16 cellular contexts compared by ENCODE assay signal in the genomic region with DNA sequence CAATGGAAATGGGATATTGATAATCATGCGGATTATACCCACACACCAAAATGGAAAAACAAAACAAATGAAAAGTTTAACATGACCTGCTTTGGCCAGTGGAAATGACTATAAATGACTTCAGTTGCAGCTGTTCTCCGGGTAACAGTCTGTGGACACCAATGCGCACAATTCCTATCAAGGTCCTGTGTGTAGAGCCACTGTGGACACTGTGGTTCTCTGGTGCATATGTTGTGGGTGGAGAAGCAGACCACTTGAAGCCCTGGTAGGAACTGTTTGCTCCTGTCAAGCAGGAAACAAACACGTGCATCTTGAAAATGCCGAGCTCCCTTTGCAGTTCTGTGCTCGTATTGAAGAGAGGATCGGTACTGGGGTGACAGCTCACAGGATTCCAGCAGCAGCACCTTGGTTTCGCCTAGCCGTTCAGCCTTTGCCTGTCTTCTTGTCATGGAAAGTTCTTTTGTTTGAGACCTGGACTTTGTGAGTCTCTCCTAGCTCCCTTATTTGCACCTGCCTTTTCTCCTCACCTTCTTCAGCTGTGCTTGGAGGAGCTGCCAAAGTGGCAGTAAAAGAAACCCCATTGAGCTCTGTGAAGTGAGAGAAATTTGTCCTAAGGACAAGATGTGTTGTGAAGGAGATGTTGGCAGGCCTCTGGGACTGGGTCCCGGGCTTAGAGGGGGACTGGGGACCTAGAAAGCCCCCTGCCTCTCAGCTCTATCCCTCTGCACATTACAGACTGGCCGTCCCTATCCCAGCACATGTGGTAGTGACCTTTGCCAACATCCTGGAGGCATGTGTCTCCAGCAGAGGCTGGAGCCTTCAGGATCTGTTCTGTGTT. TPM values are rescaled to one million over a fixed set of nuclear protein-coding genes. Genes with fewer than 3 reads are reported as not detected.
DNase-seq lines count a peak whose midpoint lies in the region; ATAC-seq and TF ChIP-seq lines count a peak whose summit lies in the region.
"Had no signal": no experiment of that assay in that cellular context is flagged by ENCODE, and none has a peak within 500 bp of the region (broad histone marks: within the 10 kb centered on the region; RNA-seq: fewer than 3 reads in every experiment).

No MANE protein-coding gene starts in this region.

- H3K4me3 ChIP-seq in MM.1S (ENCODE audit: low read length), result no peak overlapping the region
- H3K4me3 ChIP-seq: tibial artery had no signal

- H3K9me3 Mint-ChIP-seq in activated CD8-positive, alpha-beta memory T cell treated with anti-CD3 and anti-CD28 coated beads, Interleukin-2, amount 10 ng/mL, durations not matched to agents 7 days and 5 days (ENCODE audit: low read depth), result no peaks in the 10 kb centered on the region
- H3K9me3 Mint-ChIP-seq in central memory CD8-positive, alpha-beta T cell, result no peaks in the 10 kb centered on the region

- peak overlapping the region; percentile 59 for H3K4me3 Mint-ChIP-seq in activated CD8-positive, alpha-beta memory T cell treated with anti-CD3 and anti-CD28 coated beads, Interleukin-2, amount 10 ng/mL, durations not matched to agents 7 days and 5 days
- peak overlapping the region; percentile 76 for H3K4me3 Mint-ChIP-seq in central memory CD8-positive, alpha-beta T cell

- peak overlapping the region; percentile 81 for H3K27ac Mint-ChIP-seq in activated CD8-positive, alpha-beta memory T cell treated with anti-CD3 and anti-CD28 coated beads, Interleukin-2, amount 10 ng/mL, durations not matched to agents 7 days and 5 days
- H3K27ac Mint-ChIP-seq in central memory CD8-positive, alpha-beta T cell (ENCODE audit: low read depth), result peak overlapping the region; percentile 91

- H2AFZ ChIP-seq in MM.1S (ENCODE audit: low read length), result no peak overlapping the region

- no peaks in the 10 kb centered on the region for H3K27me3 Mint-ChIP-seq in activated CD8-positive, alpha-beta memory T cell treated with anti-CD3 and anti-CD28 coated beads, Interleukin-2, amount 10 ng/mL, durations not matched to agents 7 days and 5 days
- H3K27me3 Mint-ChIP-seq in central memory CD8-positive, alpha-beta T cell, result no peaks in the 10 kb centered on the region

- H3K4me2 ChIP-seq in MM.1S (ENCODE audit: low read depth, low read length), result peak overlapping the region; percentile 57

- H3K4me1 Mint-ChIP-seq in activated CD8-positive, alpha-beta memory T cell treated with anti-CD3 and anti-CD28 coated beads, Interleukin-2, amount 10 ng/mL, durations not matched to agents 7 days and 5 days, result peaks cover 88% of the 10 kb centered on the region
- H3K4me1 Mint-ChIP-seq in central memory CD8-positive, alpha-beta T cell, result peaks cover 96% of the 10 kb centered on the region

- peaks cover 39% of the 10 kb centered on the region; the same call in 1 of the 2 replicates for H4K20me1 ChIP-seq in MM.1S (ENCODE audit: insufficient read depth, low read length)

- H3K4me1 ChIP-seq in MM.1S (ENCODE audit: low read length), result peaks cover 38% of the 10 kb centered on the region

- H3K79me2 ChIP-seq in MM.1S (ENCODE audit: low read length), result peaks cover 100% of the 10 kb centered on the region

- TF ChIP-seq CTCF in MM.1S (IDR thresholded peaks at IDR 0.05; ENCODE audit: low read length), result no peak

- CTCF ChIA-PET in activated CD8-positive, alpha-beta memory T cell treated with anti-CD3 and anti-CD28 coated beads, Interleukin-2, amount 10 ng/mL, durations not matched to agents 7 days and 5 days (lab: Charles Lee), result interaction anchor here (1.0 to 4.4 kb wide), 5 partner anchors 10 to 317 kb away, joined by 3 to 35 read pairs (median 3); no protein-coding TSS in a partner anchor

- peaks cover 22% of the 10 kb centered on the region for H3F3A ChIP-seq in MM.1S (ENCODE audit: insufficient read depth, low read length)

- no peaks in the 10 kb centered on the region for H3K36me3 ChIP-seq in MM.1S (replicated peaks; ENCODE audit: insufficient read depth, low read length)
- H3K36me3 ChIP-seq: tibial artery had no signal

- H3K9me3 ChIP-seq in MM.1S (replicated peaks; ENCODE audit: insufficient read depth, low read length), result no peaks in the 10 kb centered on the region
- H3K9me3 ChIP-seq: tibial artery had no signal

- H3K9ac ChIP-seq in MM.1S (ENCODE audit: low read length), result no peak overlapping the region

- no peak for DNase-seq in activated CD8-positive, alpha-beta memory T cell treated with anti-CD3 and anti-CD28 coated beads, Interleukin-2, amount 10 ng/mL, durations not matched to agents 7 days and 5 days
- no peak for DNase-seq in activated CD8-positive, alpha-beta memory T cell treated with anti-CD3 and anti-CD28 coated beads, Interleukin-2, amount 50 U/mL, for 48 hours
- DNase-seq in MM.1S, result no peak
- no peak for DNase-seq in central memory CD8-positive, alpha-beta T cell (ENCODE audit: low spot score in 2 of 2)
- DNase-seq in stimulated activated CD8-positive, alpha-beta memory T cell treated with anti-CD3 and anti-CD28 coated beads, Interleukin-4, amount 100 ng/mL, for 48 hours, result peak; percentile 32
- DNase-seq in left lobe of liver (ENCODE audit: low spot score), result no peak
- DNase-seq: dermis blood vessel endothelial cell, HCEC 1CT, Kasumi-1, NCI-H1436, NCI-H524, occipital lobe, T-helper 9 cell, tibial artery had no signal

- no peaks in the 10 kb centered on the region for H3K27me3 ChIP-seq in MM.1S (replicated peaks; ENCODE audit: insufficient read depth, low read length)
- H3K27me3 ChIP-seq: tibial artery had no signal

- H3K9me2 ChIP-seq in MM.1S (replicated peaks; ENCODE audit: insufficient read depth, low read length), result no peaks in the 10 kb centered on the region

- H3K36me3 Mint-ChIP-seq in activated CD8-positive, alpha-beta memory T cell treated with anti-CD3 and anti-CD28 coated beads, Interleukin-2, amount 10 ng/mL, durations not matched to agents 7 days and 5 days, result peaks cover 15% of the 10 kb centered on the region
- peaks cover 21% of the 10 kb centered on the region for H3K36me3 Mint-ChIP-seq in central memory CD8-positive, alpha-beta T cell (ENCODE audit: insufficient read depth)

- peak overlapping the region; percentile 89; the same call in 1 of the 2 replicates for H3K27ac ChIP-seq in MM.1S (ENCODE audit: low read length)
- H3K27ac ChIP-seq: tibial artery had no signal

- ATAC-seq in activated CD8-positive, alpha-beta memory T cell treated with anti-CD3 and anti-CD28 coated beads, Interleukin-2, amount 10 ng/mL, durations not matched to agents 7 days and 5 days, result no peak
- ATAC-seq in central memory CD8-positive, alpha-beta T cell (replicated peaks; ENCODE audit: extremely low read depth, poor library complexity, severe bottlenecking), result no peak
- ATAC-seq in HG03342 (IDR thresholded peaks at IDR 0.05; ENCODE audit: unreplicated experiment), result no peak
- no peak for ATAC-seq in left lobe of liver
- no peak for ATAC-seq in HG03045 (IDR thresholded peaks at IDR 0.05; ENCODE audit: unreplicated experiment)

RNA-seq across cellular contexts. Expression of a gene that starts 33.0 kb away (rescaled TPM):
- 10 to 100 TPM; 51.6 to 54.1 TPM for total RNA-seq in activated CD8-positive, alpha-beta memory T cell treated with anti-CD3 and anti-CD28 coated beads, Interleukin-2, amount 10 ng/mL, durations not matched to agents 7 days and 5 days
- total RNA-seq in left lobe of liver, result 6.3 TPM
